13 cellular contexts compared by ENCODE assay signal in genomic region chr12:1174659-1175058, GRCh38.
"Had no signal": no experiment of that assay in that cellular context is flagged by ENCODE, and none has a peak within 500 bp of the region (broad histone marks: within the 10 kb centered on the region; RNA-seq: fewer than 3 reads in every experiment).

No MANE protein-coding gene starts in this region.

- H3K4me3 ChIP-seq: heart right ventricle, right atrium auricular region, thyroid gland, vagina had no signal

- H3K27me3 Mint-ChIP-seq: activated naive CD8-positive, alpha-beta T cell treated with anti-CD3 and anti-CD28 coated beads for 36 hours; naive thymus-derived CD8-positive, alpha-beta T cell had no signal

- ATAC-seq: activated CD4-positive, CD25-positive, alpha-beta regulatory T cell treated with anti-CD3 and anti-CD28 coated beads, Interleukin-2, amount 50 U/mL, for 24 hours; activated T-cell treated with anti-CD3 and anti-CD28 coated beads, Interleukin-2, amount 50 U/mL, for 4 hours; heart right ventricle; naive thymus-derived CD8-positive, alpha-beta T cell had no signal

- DNase-seq: activated CD4-positive, alpha-beta T cell treated with anti-CD3 and anti-CD28 coated beads, Interleukin-2, amount 50 U/mL, for 4 hours; activated gamma-delta T cell treated with Interleukin-2 at 50 U/mL for 16 hours; activated naive CD8-positive, alpha-beta T cell treated with anti-CD3 and anti-CD28 coated beads for 36 hours; activated T-cell treated with anti-CD3 and anti-CD28 coated beads, Interleukin-2, amount 50 U/mL, for 4 hours; dorsolateral prefrontal cortex; heart right ventricle; mammary epithelial cell; naive thymus-derived CD8-positive, alpha-beta T cell; small intestine; thyroid gland had no signal

- H3K27me3 ChIP-seq: dorsolateral prefrontal cortex, heart right ventricle, right atrium auricular region, thyroid gland, vagina had no signal

- H3K9me3 ChIP-seq: heart right ventricle, right atrium auricular region, thyroid gland, vagina had no signal

- H3K4me3 Mint-ChIP-seq: activated naive CD8-positive, alpha-beta T cell treated with anti-CD3 and anti-CD28 coated beads for 36 hours; activated T-cell treated with anti-CD3 and anti-CD28 coated beads, Interleukin-2, amount 50 U/mL, for 4 hours; naive thymus-derived CD8-positive, alpha-beta T cell had no signal

- H3K27ac Mint-ChIP-seq: activated naive CD8-positive, alpha-beta T cell treated with anti-CD3 and anti-CD28 coated beads for 36 hours; naive thymus-derived CD8-positive, alpha-beta T cell had no signal

- H3K27ac ChIP-seq: heart right ventricle, right atrium auricular region, vagina had no signal

- H3K9me3 Mint-ChIP-seq: activated naive CD8-positive, alpha-beta T cell treated with anti-CD3 and anti-CD28 coated beads for 36 hours; activated T-cell treated with anti-CD3 and anti-CD28 coated beads, Interleukin-2, amount 50 U/mL, for 4 hours; naive thymus-derived CD8-positive, alpha-beta T cell had no signal

- H3K4me1 Mint-ChIP-seq: activated naive CD8-positive, alpha-beta T cell treated with anti-CD3 and anti-CD28 coated beads for 36 hours had no signal

- H3K36me3 ChIP-seq: right atrium auricular region, thyroid gland had no signal
